8 cellular contexts compared by ENCODE assay signal in the genomic region with DNA sequence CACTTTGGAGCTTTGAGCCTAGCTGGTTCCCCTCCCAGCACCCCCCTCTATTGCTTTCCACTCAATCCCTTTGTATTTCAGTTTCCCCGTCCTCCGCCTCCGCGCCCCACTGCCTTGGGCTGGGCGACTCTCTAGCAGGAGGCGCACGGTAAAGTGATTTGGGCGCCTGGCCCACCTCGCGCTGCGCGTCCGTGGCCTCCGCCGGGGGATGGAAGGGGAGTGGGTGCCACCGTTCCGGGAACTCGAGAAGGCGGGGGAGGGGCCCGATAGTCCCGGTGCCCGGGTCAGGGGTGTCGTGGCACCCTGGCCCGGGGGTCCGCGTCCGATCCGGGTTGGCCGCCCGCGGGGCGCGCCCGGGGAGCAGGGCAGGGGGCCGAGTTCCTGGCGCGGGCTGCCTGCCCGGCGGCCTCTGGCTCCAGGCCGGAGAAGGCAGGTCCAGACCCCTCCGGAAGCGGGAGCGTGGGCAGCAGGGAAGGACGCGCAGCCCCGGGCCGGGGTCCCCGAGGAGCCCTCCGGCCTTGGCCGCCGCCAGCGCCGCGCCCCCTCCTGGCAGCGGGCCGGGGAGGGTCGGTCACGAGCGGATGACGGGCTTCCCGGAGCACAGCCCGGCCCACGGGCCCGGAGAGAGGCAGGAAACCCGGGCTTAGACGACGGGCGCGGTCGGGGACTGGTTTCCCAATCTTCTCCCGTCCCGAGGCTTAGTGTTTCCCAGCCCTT. TPM values are rescaled to one million over a fixed set of nuclear protein-coding genes. Genes with fewer than 3 reads are reported as not detected.
A peak's percentile ranks its signal among the peaks of the same experiment; 100 is the strongest.
DNase-seq lines count a peak whose midpoint lies in the region; TF ChIP-seq lines count a peak whose summit lies in the region.

No MANE protein-coding gene starts in this region.

- WGBS in urinary bladder = 2% methylated on average over 72 of the region's 72 CpGs

- no peak overlapping the region for H3K4me3 Mint-ChIP-seq in MCF 10A (ENCODE audit: unreplicated experiment)

- BruUV-seq in MCF 10A (replicated peaks; lab: Mats Ljungman, UMichigan) = no TSS peak

- POLR2A ChIA-PET in MCF 10A (lab: Yijun Ruan, JAX) = no interaction called here

- H3K4me1 Mint-ChIP-seq in MCF 10A (ENCODE audit: insufficient read depth, unreplicated experiment) = no peaks in the 10 kb centered on the region

- H3K9me3 Mint-ChIP-seq in MCF 10A (ENCODE audit: unreplicated experiment) = no peaks in the 10 kb centered on the region

- H3K27ac ChIP-seq in breast epithelium (peak overlapping the region; percentile 89 to 96), urinary bladder (ENCODE audit: low read depth) (peak overlapping the region; percentile 70)

- intact Hi-C loops in breast epithelium (cut with DNase I; ENCODE audit: low total_unique reads) = no loop called here
- intact Hi-C loops in MCF 10A (cut with micrococcal nuclease) = no loop called here

- H3K27ac Mint-ChIP-seq in MCF 10A (ENCODE audit: low read depth, unreplicated experiment) = no peak overlapping the region

- H3K4me3 ChIP-seq in breast epithelium (peak overlapping the region; percentile 55 to 78 (median 62)), mononuclear cell (ENCODE audit: low read length) (peak overlapping the region; percentile 13), urinary bladder (ENCODE audit: low read depth, low read length) (peak overlapping the region; percentile 46)

- TF ChIP-seq POLR2A in breast epithelium (IDR thresholded peaks at IDR 0.05) = no peak

- TF ChIP-seq CTCF in breast epithelium (IDR thresholded peaks at IDR 0.05) = no peak
- no peak for TF ChIP-seq CTCF in MCF 10A (IDR thresholded peaks at IDR 0.05; ENCODE audit: unreplicated experiment)

- H3K36me3 Mint-ChIP-seq in MCF 10A (ENCODE audit: insufficient read depth, unreplicated experiment) = no peaks in the 10 kb centered on the region

- no peaks in the 10 kb centered on the region for H3K27me3 Mint-ChIP-seq in MCF 10A (ENCODE audit: insufficient read depth, unreplicated experiment)

- H3K27me3 ChIP-seq in breast epithelium (no peaks in the 10 kb centered on the region), mononuclear cell (ENCODE audit: insufficient read depth, low read length) (peaks cover 10% of the 10 kb centered on the region)

- peak; percentile 53 to 65 for DNase-seq in breast epithelium (ENCODE audit: low spot score in 2 of 2)
- no peak for DNase-seq in MCF 10A (ENCODE audit: unreplicated experiment)
- peak; percentile 33 for DNase-seq in epidermal melanocyte (ENCODE audit: insufficient read length, low spot score)
- DNase-seq in T1000 (lab: John Stamatoyannopoulos, UW) = no peak
- DNase-seq in DMS79 treated with DMSO at 0.1 percent for 48 hours (lab: John Stamatoyannopoulos, UW) = no peak
- no peak for DNase-seq in NCI-H2107 treated with DMSO at 0.1 percent for 48 hours (lab: John Stamatoyannopoulos, UW; ENCODE audit: unreplicated experiment)

- H3K9me3 ChIP-seq in breast epithelium (no peaks in the 10 kb centered on the region), mononuclear cell (ENCODE audit: low read depth, low read length) (no peaks in the 10 kb centered on the region)

- CTCF ChIA-PET in MCF 10A (lab: Yijun Ruan, JAX) = interaction anchor here (0.6 to 1.1 kb wide), 2 partner anchors 12 to 288 kb away, joined by 3 to 4 read pairs; no protein-coding TSS in a partner anchor

- H3K4me1 ChIP-seq in breast epithelium = no peaks in the 10 kb centered on the region
- H3K4me1 ChIP-seq in mononuclear cell (ENCODE audit: insufficient read depth, low read length) = peaks cover 15% of the 10 kb centered on the region
- H3K4me1 ChIP-seq in urinary bladder (ENCODE audit: insufficient read depth) = no peaks in the 10 kb centered on the region

- no peaks in the 10 kb centered on the region for H3K36me3 ChIP-seq in breast epithelium
- no peaks in the 10 kb centered on the region for H3K36me3 ChIP-seq in urinary bladder (ENCODE audit: insufficient read depth)

RNA-seq across cellular contexts. Expression of a gene that starts 15.8 kb away (rescaled TPM):
- total RNA-seq in breast epithelium = 10 to 100 TPM in 2 of 3 donors, 1 to 10 TPM in 1; 2.6 to 11.0 (median 10.5) TPM
- not detected in 2 replicates for total RNA-seq in MCF 10A (2022)
- 0.42 TPM for total RNA-seq in mononuclear cell
- total RNA-seq in urinary bladder = 11.6 TPM
- 9.3 TPM for polyA plus RNA-seq in urinary bladder

Comparison
In these comparisons a context has a peak if more than half of its experiments do, and no peak if none do; other contexts are left out.
1. DNase-seq: peak in breast epithelium (2 of 2) and epidermal melanocyte (single experiment); none in MCF 10A (single experiment), T1000 (single experiment), DMS79 treated with DMSO at 0.1 percent for 48 hours (single experiment) and NCI-H2107 treated with DMSO at 0.1 percent for 48 hours (single experiment).
2. Peak in every context shown above with its lines, with median percentiles within 50 percentile points of each other: H3K4me3 ChIP-seq.